ENCODE assay signal across 16 cellular contexts in the genomic region with DNA sequence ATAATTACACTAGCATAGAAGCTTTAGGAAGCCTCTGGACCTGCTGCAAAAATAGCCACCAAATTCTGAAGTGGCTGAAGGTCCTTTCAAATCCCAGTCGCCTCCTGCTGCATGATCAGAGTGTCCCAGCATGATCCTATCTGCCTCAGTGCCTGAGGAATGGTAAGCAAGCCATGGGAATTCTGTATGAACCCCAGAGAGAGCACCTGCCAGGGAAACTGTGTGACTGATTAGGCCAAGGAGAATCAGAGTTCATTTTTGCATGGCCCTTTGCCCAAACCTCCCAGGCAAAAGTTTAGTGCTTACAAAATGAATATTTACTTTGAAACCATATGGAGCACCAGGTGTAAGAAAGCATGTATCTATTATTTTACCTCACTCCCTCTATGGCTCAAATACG.
DNase-seq lines count a peak whose midpoint lies in the region; ATAC-seq and TF ChIP-seq lines count a peak whose summit lies in the region.
"Had no signal": no experiment of that assay in that cellular context is flagged by ENCODE, and none has a peak within 500 bp of the region (broad histone marks: within the 10 kb centered on the region; RNA-seq: fewer than 3 reads in every experiment).

No MANE protein-coding gene starts in this region.

- H3K9me3 ChIP-seq in Panc1 (ENCODE audit: control insufficient read depth, insufficient read depth, low read depth, low read length) = peaks cover 17% of the 10 kb centered on the region; the same call in 1 of the 2 replicates
- H3K9me3 ChIP-seq: heart right ventricle, SJSA1, testis had no signal

- H3K4me3 ChIP-seq in Panc1 (ENCODE audit: low read depth in 2 of 2, low read length in 2 of 2) = no peak overlapping the region
- H3K4me3 ChIP-seq: heart right ventricle, PC-9, SJSA1, testis had no signal

- H3K9me3 Mint-ChIP-seq in activated naive CD8-positive, alpha-beta T cell treated with anti-CD3 and anti-CD28 coated beads, Interleukin-2, amount 10 ng/mL, durations not matched to agents 7 days and 5 days = peaks cover 10% of the 10 kb centered on the region
- H3K9me3 Mint-ChIP-seq in activated naive CD8-positive, alpha-beta T cell treated with anti-CD3 and anti-CD28 coated beads, Interleukin-2, amount 50 U/mL, for 24 hours = peaks cover 14% of the 10 kb centered on the region
- H3K9me3 Mint-ChIP-seq in stimulated activated effector memory CD8-positive, alpha-beta T cell treated with anti-CD3 and anti-CD28 coated beads, Interleukin-12 subunit alpha, Interleukin-12 subunit beta, amount 100 ng/mL, for 72 hours = peaks cover 6% of the 10 kb centered on the region
- H3K9me3 Mint-ChIP-seq: activated T-helper 17 cell treated with anti-CD3 and anti-CD28 coated beads, Interleukin-2, amount 50 U/mL, for 72 hours had no signal

- no peaks in the 10 kb centered on the region for H3K27me3 ChIP-seq in Panc1 (ENCODE audit: control insufficient read depth, insufficient read depth, low read length)
- H3K27me3 ChIP-seq: SJSA1, testis had no signal

- CTCF ChIA-PET in Panc1 (lab: Charles Lee) = no interaction called here

- intact Hi-C loops in Panc1 (cut with micrococcal nuclease; ENCODE audit: unreplicated experiment) = no loop called here

- no peaks in the 10 kb centered on the region for H3K27me3 Mint-ChIP-seq in activated naive CD8-positive, alpha-beta T cell treated with anti-CD3 and anti-CD28 coated beads, Interleukin-2, amount 10 ng/mL, durations not matched to agents 7 days and 5 days
- no peaks in the 10 kb centered on the region for H3K27me3 Mint-ChIP-seq in activated naive CD8-positive, alpha-beta T cell treated with anti-CD3 and anti-CD28 coated beads, Interleukin-2, amount 50 U/mL, for 24 hours
- H3K27me3 Mint-ChIP-seq: activated T-helper 17 cell treated with anti-CD3 and anti-CD28 coated beads, Interleukin-2, amount 50 U/mL, for 72 hours had no signal

- POLR2A ChIA-PET in activated naive CD8-positive, alpha-beta T cell treated with anti-CD3 and anti-CD28 coated beads, Interleukin-2, amount 10 ng/mL, durations not matched to agents 7 days and 5 days (lab: Charles Lee) = no interaction called here
- POLR2A ChIA-PET in Panc1 (lab: Charles Lee) = no interaction called here

- no peak for DNase-seq in activated naive CD8-positive, alpha-beta T cell treated with anti-CD3 and anti-CD28 coated beads, Interleukin-2, amount 10 ng/mL, durations not matched to agents 7 days and 5 days
- no peak for DNase-seq in activated naive CD8-positive, alpha-beta T cell treated with anti-CD3 and anti-CD28 coated beads, Interleukin-2, amount 50 U/mL, for 24 hours
- DNase-seq in NCI-H146 treated with DMSO at 0.1 percent for 48 hours (lab: John Stamatoyannopoulos, UW; ENCODE audit: unreplicated experiment) = peak; percentile 20
- DNase-seq in Panc1 (ENCODE audit: low read depth, low spot score) = no peak
- no peak for DNase-seq in stimulated activated effector memory CD8-positive, alpha-beta T cell treated with anti-CD3 and anti-CD28 coated beads, Interleukin-12 subunit alpha, Interleukin-12 subunit beta, amount 100 ng/mL, for 72 hours (ENCODE audit: low spot score in 2 of 2)
- DNase-seq in stimulated activated CD4-positive, alpha-beta T cell treated with anti-CD3 and anti-CD28 coated beads, Interleukin-15, amount 100 ng/mL, for 24 hours = no peak
- no peak for DNase-seq in NOMO-1 (lab: John Stamatoyannopoulos, UW; ENCODE audit: unreplicated experiment in 2 of 2)
- DNase-seq: activated CD4-positive, CD25-positive, alpha-beta regulatory T cell; cortex of kidney; heart right ventricle; Karpas-422; PC-9; stimulated activated CD4-positive, alpha-beta T cell treated with anti-CD3 and anti-CD28 coated beads, Interleukin-12 subunit alpha, Interleukin-12 subunit beta, amount 100 ng/mL, for 4 hours; testis had no signal

- H3K27ac Mint-ChIP-seq in activated naive CD8-positive, alpha-beta T cell treated with anti-CD3 and anti-CD28 coated beads, Interleukin-2, amount 10 ng/mL, durations not matched to agents 7 days and 5 days = peak overlapping the region; percentile 26
- H3K27ac Mint-ChIP-seq in activated naive CD8-positive, alpha-beta T cell treated with anti-CD3 and anti-CD28 coated beads, Interleukin-2, amount 50 U/mL, for 24 hours = no peak overlapping the region
- peak overlapping the region; percentile 87 for H3K27ac Mint-ChIP-seq in stimulated activated effector memory CD8-positive, alpha-beta T cell treated with anti-CD3 and anti-CD28 coated beads, Interleukin-12 subunit alpha, Interleukin-12 subunit beta, amount 100 ng/mL, for 72 hours
- H3K27ac Mint-ChIP-seq: activated T-helper 17 cell treated with anti-CD3 and anti-CD28 coated beads, Interleukin-2, amount 50 U/mL, for 72 hours had no signal

- peak overlapping the region; percentile 1 for H3K4me3 Mint-ChIP-seq in activated naive CD8-positive, alpha-beta T cell treated with anti-CD3 and anti-CD28 coated beads, Interleukin-2, amount 10 ng/mL, durations not matched to agents 7 days and 5 days
- H3K4me3 Mint-ChIP-seq in activated naive CD8-positive, alpha-beta T cell treated with anti-CD3 and anti-CD28 coated beads, Interleukin-2, amount 50 U/mL, for 24 hours = no peak overlapping the region
- H3K4me3 Mint-ChIP-seq in stimulated activated effector memory CD8-positive, alpha-beta T cell treated with anti-CD3 and anti-CD28 coated beads, Interleukin-12 subunit alpha, Interleukin-12 subunit beta, amount 100 ng/mL, for 72 hours = no peak overlapping the region
- H3K4me3 Mint-ChIP-seq: activated T-helper 17 cell treated with anti-CD3 and anti-CD28 coated beads, Interleukin-2, amount 50 U/mL, for 72 hours had no signal

- no peak for ATAC-seq in activated naive CD8-positive, alpha-beta T cell treated with anti-CD3 and anti-CD28 coated beads, Interleukin-2, amount 10 ng/mL, durations not matched to agents 7 days and 5 days (ENCODE audit: low read depth)
- no peak for ATAC-seq in activated naive CD8-positive, alpha-beta T cell treated with anti-CD3 and anti-CD28 coated beads, Interleukin-2, amount 50 U/mL, for 24 hours
- 0 out of 2 replicates have a peak, but pooled peaks have one; percentile 53 for ATAC-seq in Panc1
- no peak for ATAC-seq in stimulated activated effector memory CD8-positive, alpha-beta T cell treated with anti-CD3 and anti-CD28 coated beads, Interleukin-12 subunit alpha, Interleukin-12 subunit beta, amount 100 ng/mL, for 72 hours
- ATAC-seq: activated T-helper 17 cell treated with anti-CD3 and anti-CD28 coated beads, Interleukin-2, amount 50 U/mL, for 72 hours had no signal

- H3K36me3 ChIP-seq in Panc1 (ENCODE audit: control insufficient read depth, insufficient read depth, low read length) = no peaks in the 10 kb centered on the region
- H3K36me3 ChIP-seq: heart right ventricle, SJSA1 had no signal

- H3K4me1 Mint-ChIP-seq in activated naive CD8-positive, alpha-beta T cell treated with anti-CD3 and anti-CD28 coated beads, Interleukin-2, amount 10 ng/mL, durations not matched to agents 7 days and 5 days = peaks cover 68% of the 10 kb centered on the region
- peaks cover 68% of the 10 kb centered on the region for H3K4me1 Mint-ChIP-seq in activated naive CD8-positive, alpha-beta T cell treated with anti-CD3 and anti-CD28 coated beads, Interleukin-2, amount 50 U/mL, for 24 hours
- H3K4me1 Mint-ChIP-seq in stimulated activated effector memory CD8-positive, alpha-beta T cell treated with anti-CD3 and anti-CD28 coated beads, Interleukin-12 subunit alpha, Interleukin-12 subunit beta, amount 100 ng/mL, for 72 hours = peaks cover 85% of the 10 kb centered on the region

- in situ Hi-C loops in Panc1 (cut with HindIII; ENCODE audit: low pct_unique_long_range_greater_than_20kb, low sequenced_read_pairs) = no loop called here

- no TSS peak for BruUV-seq in Panc1 (replicated peaks; lab: Mats Ljungman, UMichigan)

- no peak for TF ChIP-seq CTCF in Panc1 (IDR thresholded peaks at IDR 0.05)

- H3K27ac ChIP-seq in Panc1 (ENCODE audit: low read length) = peak overlapping the region; percentile 58
- H3K27ac ChIP-seq: heart right ventricle, PC-9, SJSA1, testis had no signal

- H3K4me1 ChIP-seq in Panc1 (ENCODE audit: control insufficient read depth, insufficient read depth, low read length) = peaks cover 9% of the 10 kb centered on the region; the same call in 1 of the 2 replicates
- H3K4me1 ChIP-seq: heart right ventricle, SJSA1, testis had no signal

- H3K36me3 Mint-ChIP-seq in activated naive CD8-positive, alpha-beta T cell treated with anti-CD3 and anti-CD28 coated beads, Interleukin-2, amount 10 ng/mL, durations not matched to agents 7 days and 5 days = peaks cover 43% of the 10 kb centered on the region
- H3K36me3 Mint-ChIP-seq in activated naive CD8-positive, alpha-beta T cell treated with anti-CD3 and anti-CD28 coated beads, Interleukin-2, amount 50 U/mL, for 24 hours (ENCODE audit: low read depth) = peaks cover 28% of the 10 kb centered on the region
- H3K36me3 Mint-ChIP-seq in stimulated activated effector memory CD8-positive, alpha-beta T cell treated with anti-CD3 and anti-CD28 coated beads, Interleukin-12 subunit alpha, Interleukin-12 subunit beta, amount 100 ng/mL, for 72 hours = peaks cover 22% of the 10 kb centered on the region
